ENCODE assay signal across 1 cellular context in the genomic region with DNA sequence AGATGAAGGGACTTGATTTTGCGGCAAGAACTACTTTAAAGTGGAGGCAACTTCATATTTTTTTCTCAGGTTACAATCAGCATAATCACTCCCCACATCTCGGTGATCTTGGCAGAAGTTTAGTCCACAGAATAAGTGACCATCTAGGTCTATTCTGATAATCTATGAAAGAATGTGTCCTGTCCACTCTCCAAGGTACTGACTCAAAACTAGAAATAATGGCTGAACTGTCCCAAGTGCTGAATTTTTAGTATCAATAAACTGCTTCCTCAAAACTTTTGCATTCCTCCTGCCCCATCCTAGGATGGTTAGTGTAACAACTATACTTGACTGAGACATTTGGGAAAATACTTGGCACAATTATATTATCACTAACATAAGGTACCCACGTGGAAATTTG.
A peak's percentile ranks its signal among the peaks of the same experiment; 100 is the strongest.
TF ChIP-seq lines count a peak whose summit lies in the region.

No MANE protein-coding gene starts in this region.

TF ChIP-seq in GM12878, 131 proteins besides CTCF, POLR2A, EP300 and RAD21:
- TF ChIP-seq, protein P1, sequence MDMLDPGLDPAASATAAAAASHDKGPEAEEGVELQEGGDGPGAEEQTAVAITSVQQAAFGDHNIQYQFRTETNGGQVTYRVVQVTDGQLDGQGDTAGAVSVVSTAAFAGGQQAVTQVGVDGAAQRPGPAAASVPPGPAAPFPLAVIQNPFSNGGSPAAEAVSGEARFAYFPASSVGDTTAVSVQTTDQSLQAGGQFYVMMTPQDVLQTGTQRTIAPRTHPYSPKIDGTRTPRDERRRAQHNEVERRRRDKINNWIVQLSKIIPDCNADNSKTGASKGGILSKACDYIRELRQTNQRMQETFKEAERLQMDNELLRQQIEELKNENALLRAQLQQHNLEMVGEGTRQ (IDR thresholded peaks at IDR 0.05; ENCODE audit: borderline replicate concordance, low read depth, low read length), result no peak
- TF ChIP-seq, protein P2, sequence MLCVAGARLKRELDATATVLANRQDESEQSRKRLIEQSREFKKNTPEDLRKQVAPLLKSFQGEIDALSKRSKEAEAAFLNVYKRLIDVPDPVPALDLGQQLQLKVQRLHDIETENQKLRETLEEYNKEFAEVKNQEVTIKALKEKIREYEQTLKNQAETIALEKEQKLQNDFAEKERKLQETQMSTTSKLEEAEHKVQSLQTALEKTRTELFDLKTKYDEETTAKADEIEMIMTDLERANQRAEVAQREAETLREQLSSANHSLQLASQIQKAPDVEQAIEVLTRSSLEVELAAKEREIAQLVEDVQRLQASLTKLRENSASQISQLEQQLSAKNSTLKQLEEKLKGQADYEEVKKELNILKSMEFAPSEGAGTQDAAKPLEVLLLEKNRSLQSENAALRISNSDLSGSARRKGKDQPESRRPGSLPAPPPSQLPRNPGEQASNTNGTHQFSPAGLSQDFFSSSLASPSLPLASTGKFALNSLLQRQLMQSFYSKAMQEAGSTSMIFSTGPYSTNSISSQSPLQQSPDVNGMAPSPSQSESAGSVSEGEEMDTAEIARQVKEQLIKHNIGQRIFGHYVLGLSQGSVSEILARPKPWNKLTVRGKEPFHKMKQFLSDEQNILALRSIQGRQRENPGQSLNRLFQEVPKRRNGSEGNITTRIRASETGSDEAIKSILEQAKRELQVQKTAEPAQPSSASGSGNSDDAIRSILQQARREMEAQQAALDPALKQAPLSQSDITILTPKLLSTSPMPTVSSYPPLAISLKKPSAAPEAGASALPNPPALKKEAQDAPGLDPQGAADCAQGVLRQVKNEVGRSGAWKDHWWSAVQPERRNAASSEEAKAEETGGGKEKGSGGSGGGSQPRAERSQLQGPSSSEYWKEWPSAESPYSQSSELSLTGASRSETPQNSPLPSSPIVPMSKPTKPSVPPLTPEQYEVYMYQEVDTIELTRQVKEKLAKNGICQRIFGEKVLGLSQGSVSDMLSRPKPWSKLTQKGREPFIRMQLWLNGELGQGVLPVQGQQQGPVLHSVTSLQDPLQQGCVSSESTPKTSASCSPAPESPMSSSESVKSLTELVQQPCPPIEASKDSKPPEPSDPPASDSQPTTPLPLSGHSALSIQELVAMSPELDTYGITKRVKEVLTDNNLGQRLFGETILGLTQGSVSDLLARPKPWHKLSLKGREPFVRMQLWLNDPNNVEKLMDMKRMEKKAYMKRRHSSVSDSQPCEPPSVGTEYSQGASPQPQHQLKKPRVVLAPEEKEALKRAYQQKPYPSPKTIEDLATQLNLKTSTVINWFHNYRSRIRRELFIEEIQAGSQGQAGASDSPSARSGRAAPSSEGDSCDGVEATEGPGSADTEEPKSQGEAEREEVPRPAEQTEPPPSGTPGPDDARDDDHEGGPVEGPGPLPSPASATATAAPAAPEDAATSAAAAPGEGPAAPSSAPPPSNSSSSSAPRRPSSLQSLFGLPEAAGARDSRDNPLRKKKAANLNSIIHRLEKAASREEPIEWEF (IDR thresholded peaks at IDR 0.05; ENCODE audit: insufficient replicate concordance, low read depth, low read length), result no peak
- TF ChIP-seq, protein P3, sequence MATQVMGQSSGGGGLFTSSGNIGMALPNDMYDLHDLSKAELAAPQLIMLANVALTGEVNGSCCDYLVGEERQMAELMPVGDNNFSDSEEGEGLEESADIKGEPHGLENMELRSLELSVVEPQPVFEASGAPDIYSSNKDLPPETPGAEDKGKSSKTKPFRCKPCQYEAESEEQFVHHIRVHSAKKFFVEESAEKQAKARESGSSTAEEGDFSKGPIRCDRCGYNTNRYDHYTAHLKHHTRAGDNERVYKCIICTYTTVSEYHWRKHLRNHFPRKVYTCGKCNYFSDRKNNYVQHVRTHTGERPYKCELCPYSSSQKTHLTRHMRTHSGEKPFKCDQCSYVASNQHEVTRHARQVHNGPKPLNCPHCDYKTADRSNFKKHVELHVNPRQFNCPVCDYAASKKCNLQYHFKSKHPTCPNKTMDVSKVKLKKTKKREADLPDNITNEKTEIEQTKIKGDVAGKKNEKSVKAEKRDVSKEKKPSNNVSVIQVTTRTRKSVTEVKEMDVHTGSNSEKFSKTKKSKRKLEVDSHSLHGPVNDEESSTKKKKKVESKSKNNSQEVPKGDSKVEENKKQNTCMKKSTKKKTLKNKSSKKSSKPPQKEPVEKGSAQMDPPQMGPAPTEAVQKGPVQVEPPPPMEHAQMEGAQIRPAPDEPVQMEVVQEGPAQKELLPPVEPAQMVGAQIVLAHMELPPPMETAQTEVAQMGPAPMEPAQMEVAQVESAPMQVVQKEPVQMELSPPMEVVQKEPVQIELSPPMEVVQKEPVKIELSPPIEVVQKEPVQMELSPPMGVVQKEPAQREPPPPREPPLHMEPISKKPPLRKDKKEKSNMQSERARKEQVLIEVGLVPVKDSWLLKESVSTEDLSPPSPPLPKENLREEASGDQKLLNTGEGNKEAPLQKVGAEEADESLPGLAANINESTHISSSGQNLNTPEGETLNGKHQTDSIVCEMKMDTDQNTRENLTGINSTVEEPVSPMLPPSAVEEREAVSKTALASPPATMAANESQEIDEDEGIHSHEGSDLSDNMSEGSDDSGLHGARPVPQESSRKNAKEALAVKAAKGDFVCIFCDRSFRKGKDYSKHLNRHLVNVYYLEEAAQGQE (IDR thresholded peaks at IDR 0.05; ENCODE audit: low read depth, low read length), result peak; percentile 90
- TF ChIP-seq, protein P4, sequence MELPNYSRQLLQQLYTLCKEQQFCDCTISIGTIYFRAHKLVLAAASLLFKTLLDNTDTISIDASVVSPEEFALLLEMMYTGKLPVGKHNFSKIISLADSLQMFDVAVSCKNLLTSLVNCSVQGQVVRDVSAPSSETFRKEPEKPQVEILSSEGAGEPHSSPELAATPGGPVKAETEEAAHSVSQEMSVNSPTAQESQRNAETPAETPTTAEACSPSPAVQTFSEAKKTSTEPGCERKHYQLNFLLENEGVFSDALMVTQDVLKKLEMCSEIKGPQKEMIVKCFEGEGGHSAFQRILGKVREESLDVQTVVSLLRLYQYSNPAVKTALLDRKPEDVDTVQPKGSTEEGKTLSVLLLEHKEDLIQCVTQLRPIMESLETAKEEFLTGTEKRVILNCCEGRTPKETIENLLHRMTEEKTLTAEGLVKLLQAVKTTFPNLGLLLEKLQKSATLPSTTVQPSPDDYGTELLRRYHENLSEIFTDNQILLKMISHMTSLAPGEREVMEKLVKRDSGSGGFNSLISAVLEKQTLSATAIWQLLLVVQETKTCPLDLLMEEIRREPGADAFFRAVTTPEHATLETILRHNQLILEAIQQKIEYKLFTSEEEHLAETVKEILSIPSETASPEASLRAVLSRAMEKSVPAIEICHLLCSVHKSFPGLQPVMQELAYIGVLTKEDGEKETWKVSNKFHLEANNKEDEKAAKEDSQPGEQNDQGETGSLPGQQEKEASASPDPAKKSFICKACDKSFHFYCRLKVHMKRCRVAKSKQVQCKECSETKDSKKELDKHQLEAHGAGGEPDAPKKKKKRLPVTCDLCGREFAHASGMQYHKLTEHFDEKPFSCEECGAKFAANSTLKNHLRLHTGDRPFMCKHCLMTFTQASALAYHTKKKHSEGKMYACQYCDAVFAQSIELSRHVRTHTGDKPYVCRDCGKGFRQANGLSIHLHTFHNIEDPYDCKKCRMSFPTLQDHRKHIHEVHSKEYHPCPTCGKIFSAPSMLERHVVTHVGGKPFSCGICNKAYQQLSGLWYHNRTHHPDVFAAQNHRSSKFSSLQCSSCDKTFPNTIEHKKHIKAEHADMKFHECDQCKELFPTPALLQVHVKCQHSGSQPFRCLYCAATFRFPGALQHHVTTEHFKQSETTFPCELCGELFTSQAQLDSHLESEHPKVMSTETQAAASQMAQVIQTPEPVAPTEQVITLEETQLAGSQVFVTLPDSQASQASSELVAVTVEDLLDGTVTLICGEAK (IDR thresholded peaks at IDR 0.05; ENCODE audit: borderline replicate concordance), result peak; percentile 46; the same call in 1 of the 2 replicates
- 0 out of 2 replicates have a peak, but pooled peaks have one; percentile 29 for TF ChIP-seq JUNB (IDR thresholded peaks at IDR 0.05)
- no peak for TF ChIP-seq DPF2 (IDR thresholded peaks at IDR 0.05)
- TF ChIP-seq SREBF1 (IDR thresholded peaks at IDR 0.05; ENCODE audit: low read length), result peak; percentile 57; the same call in 1 of the 2 replicates
- no peak for TF ChIP-seq NFIC (IDR thresholded peaks at IDR 0.05; ENCODE audit: low read depth, low read length)
- TF ChIP-seq YY1 (IDR thresholded peaks at IDR 0.05; ENCODE audit: low read depth, low read length), result 0 out of 2 replicates have a peak, but pooled peaks have one; percentile 19
TF ChIP-seq in GM12878: peak in this region for 5.
